Comparison of ENCODE assay signal across 18 cellular contexts in genomic region chr1:118983558-118984021, GRCh38. TPM values are rescaled to one million over a fixed set of nuclear protein-coding genes. Genes with fewer than 3 reads are reported as not detected.
DNase-seq lines count a peak whose midpoint lies in the region; ATAC-seq and TF ChIP-seq lines count a peak whose summit lies in the region.
"Had no signal": no experiment of that assay in that cellular context is flagged by ENCODE, and none has a peak within 500 bp of the region (broad histone marks: within the 10 kb centered on the region; RNA-seq: fewer than 3 reads in every experiment).

No MANE protein-coding gene starts in this region.

- H3K4me1 Mint-ChIP-seq in chondrocyte (ENCODE audit: low read depth), result peaks cover 73% of the 10 kb centered on the region
- H3K4me1 Mint-ChIP-seq: activated T-helper 17 cell treated with anti-CD3 and anti-CD28 coated beads, Interleukin-2, amount 50 U/mL, for 72 hours had no signal

- peak overlapping the region; percentile 83 for H3K4me3 ChIP-seq in AG04449 (ENCODE audit: low read depth, low read length)
- H3K4me3 ChIP-seq in GM23248, result peak overlapping the region; percentile 82
- no peak overlapping the region for H3K4me3 ChIP-seq in neural cell (ENCODE audit: low read length)
- no peak overlapping the region for H3K4me3 ChIP-seq in OCI-LY7 (ENCODE audit: low read depth, low read length, poor library complexity, severe bottlenecking)
- H3K4me3 ChIP-seq: lung, right atrium auricular region had no signal

- H3K9me2 ChIP-seq in GM23248 (ENCODE audit: insufficient read depth) (no peaks in the 10 kb centered on the region), neural cell (ENCODE audit: insufficient read depth, low read length) (no peaks in the 10 kb centered on the region), OCI-LY7 (ENCODE audit: insufficient read depth, low read length) (no peaks in the 10 kb centered on the region)

- H3F3A ChIP-seq in GM23248 (ENCODE audit: insufficient read depth), result peaks cover 12% of the 10 kb centered on the region; the same call in 1 of the 2 replicates
- no peaks in the 10 kb centered on the region for H3F3A ChIP-seq in neural cell (ENCODE audit: insufficient read depth, low read length, poor library complexity, severe bottlenecking)

- H3K27ac ChIP-seq in GM23248 (peak overlapping the region; percentile 96), neural cell (ENCODE audit: low read length) (no peak overlapping the region), OCI-LY7 (ENCODE audit: low read depth, low read length, poor library complexity, severe bottlenecking) (no peak overlapping the region)
- H3K27ac ChIP-seq: colonic mucosa, right atrium auricular region had no signal

- no peaks in the 10 kb centered on the region for H3K9me3 ChIP-seq in GM23248 (ENCODE audit: low read depth)
- H3K9me3 ChIP-seq in neural cell (ENCODE audit: low read length), result no peaks in the 10 kb centered on the region
- no peaks in the 10 kb centered on the region for H3K9me3 ChIP-seq in OCI-LY7 (ENCODE audit: low read length)
- H3K9me3 ChIP-seq: colonic mucosa, right atrium auricular region had no signal

- H3K4me2 ChIP-seq in GM23248 (ENCODE audit: unreplicated experiment), result peak overlapping the region; percentile 98
- no peak overlapping the region for H3K4me2 ChIP-seq in neural cell (ENCODE audit: low read length)
- no peak overlapping the region for H3K4me2 ChIP-seq in OCI-LY7 (ENCODE audit: low read length)

- POLR2A ChIA-PET in AG04449 (lab: Yijun Ruan, JAX) (interaction anchor here (2.2 kb wide), 1 partner anchor 12 kb away, joined by 4 read pairs; no protein-coding TSS in a partner anchor), OCI-LY7 (lab: Charles Lee) (no interaction called here), GM10248 (lab: Yijun Ruan, JAX) (no interaction called here)

- BruUV-seq in OCI-LY7 (replicated peaks; lab: Mats Ljungman, UMichigan), result no TSS peak

- peak overlapping the region; percentile 99 for H3K4me3 Mint-ChIP-seq in chondrocyte (ENCODE audit: unreplicated experiment)
- H3K4me3 Mint-ChIP-seq: activated T-helper 17 cell treated with anti-CD3 and anti-CD28 coated beads, Interleukin-2, amount 50 U/mL, for 72 hours; natural killer cell treated with Interleukin-12 subunit alpha and Interleukin-12 subunit beta and Interleukin-15 and Interleukin-18, amount 100 ng/mL, for 72 hours had no signal

- no peaks in the 10 kb centered on the region for H3K36me3 ChIP-seq in GM23248 (ENCODE audit: low read depth)
- no peaks in the 10 kb centered on the region for H3K36me3 ChIP-seq in neural cell (ENCODE audit: insufficient read depth, low read length)
- no peaks in the 10 kb centered on the region for H3K36me3 ChIP-seq in OCI-LY7 (ENCODE audit: insufficient read depth, low read length)
- H3K36me3 ChIP-seq: colonic mucosa, right atrium auricular region had no signal

- H4K20me1 ChIP-seq in GM23248 (ENCODE audit: insufficient read depth) (no peaks in the 10 kb centered on the region), neural cell (ENCODE audit: insufficient read depth) (no peaks in the 10 kb centered on the region), OCI-LY7 (ENCODE audit: insufficient read depth, low read length) (no peaks in the 10 kb centered on the region)

- peaks cover 5% of the 10 kb centered on the region for H3K27me3 Mint-ChIP-seq in chondrocyte (ENCODE audit: low read depth)

- TF ChIP-seq CTCF in AG04449 (IDR thresholded peaks at IDR 0.05; ENCODE audit: insufficient read depth, low read length, missing control alignments) (no peak), chondrocyte (IDR thresholded peaks at IDR 0.05) (no peak), neural cell (IDR thresholded peaks at IDR 0.05; ENCODE audit: poor library complexity, severe bottlenecking) (no peak), OCI-LY7 (conservative IDR thresholded peaks at IDR 0.05; ENCODE audit: low read length) (no peak), GM10248 (IDR thresholded peaks at IDR 0.05; ENCODE audit: control extremely low read depth, extremely low read depth, low read depth, missing control alignments) (no peak)

- H3K27me3 ChIP-seq in GM23248 (replicated peaks; ENCODE audit: insufficient read depth) (no peaks in the 10 kb centered on the region), neural cell (ENCODE audit: insufficient read depth, low read depth, low read length) (peaks cover 100% of the 10 kb centered on the region)

- H3K4me1 ChIP-seq in GM23248 (ENCODE audit: insufficient read depth) (peaks cover 20% of the 10 kb centered on the region), OCI-LY7 (ENCODE audit: insufficient read depth, low read length, poor library complexity, severe bottlenecking) (no peaks in the 10 kb centered on the region)

- peaks cover 21% of the 10 kb centered on the region for H3K36me3 Mint-ChIP-seq in chondrocyte (ENCODE audit: low read depth)

- H3K9ac ChIP-seq in GM23248 (peak overlapping the region; percentile 98), neural cell (ENCODE audit: low read length) (no peak overlapping the region)

- CTCF ChIA-PET in AG04449 (lab: Yijun Ruan, JAX), result interaction anchor here (0.8 to 1.2 kb wide), 2 partner anchors 24 to 26 kb away, joined by 3 read pairs; no protein-coding TSS in a partner anchor
- CTCF ChIA-PET in OCI-LY7 (lab: Charles Lee; ENCODE audit: unreplicated experiment), result no interaction called here
- CTCF ChIA-PET in GM10248 (lab: Yijun Ruan, JAX), result interaction anchor here (1.0 kb wide), 1 partner anchor 24 kb away, joined by 3 read pairs; no protein-coding TSS in a partner anchor

- peak overlapping the region; percentile 100 for H3K27ac Mint-ChIP-seq in chondrocyte (ENCODE audit: unreplicated experiment)
- H3K27ac Mint-ChIP-seq: activated T-helper 17 cell treated with anti-CD3 and anti-CD28 coated beads, Interleukin-2, amount 50 U/mL, for 72 hours; immature natural killer cell; natural killer cell treated with Interleukin-12 subunit alpha and Interleukin-12 subunit beta and Interleukin-15 and Interleukin-18, amount 100 ng/mL, for 72 hours had no signal

- in situ Hi-C loops in GM23248 (cut with MboI), result loop anchor here (10.0 kb wide), 1 partner anchor 829 kb away; no protein-coding TSS in a partner anchor

- H3K79me2 ChIP-seq in GM23248 (ENCODE audit: insufficient read depth) (peaks cover 100% of the 10 kb centered on the region), neural cell (replicated peaks; ENCODE audit: insufficient read depth, low read length) (no peaks in the 10 kb centered on the region), OCI-LY7 (ENCODE audit: insufficient read depth, low read depth, low read length) (no peaks in the 10 kb centered on the region)

- intact Hi-C loops in OCI-LY7 (cut with micrococcal nuclease; ENCODE audit: unreplicated experiment), result no loop called here

- no peak for TF ChIP-seq RAD21 in neural cell (conservative IDR thresholded peaks at IDR 0.05)

- DNase-seq in AG04449 (ENCODE audit: low read depth, low spot score) (no peak), GM23248 (peak; percentile 92), chondrocyte (ENCODE audit: low spot score) (no peak), OCI-LY7 (ENCODE audit: low spot score) (no peak), GM10248 (ENCODE audit: extremely low spot score) (no peak)
- DNase-seq in activated CD8-positive, alpha-beta memory T cell treated with anti-CD3 and anti-CD28 coated beads for 24 hours, result no peak
- DNase-seq: Calu3, colonic mucosa, HCEC 1CT, immature natural killer cell, NCI-H345, SIG-M5 had no signal

- TF ChIP-seq EP300 in neural cell (conservative IDR thresholded peaks at IDR 0.05; ENCODE audit: poor library complexity, severe bottlenecking), result no peak

- H2AFZ ChIP-seq in GM23248 (no peak overlapping the region), neural cell (ENCODE audit: low read depth, low read length) (no peak overlapping the region), OCI-LY7 (ENCODE audit: low read length) (no peak overlapping the region)

- ATAC-seq in GM18873 (IDR thresholded peaks at IDR 0.05; ENCODE audit: low FRiP score, unreplicated experiment), result no peak
- ATAC-seq: activated T-helper 17 cell treated with anti-CD3 and anti-CD28 coated beads, Interleukin-2, amount 50 U/mL, for 72 hours; natural killer cell treated with Interleukin-12 subunit alpha and Interleukin-12 subunit beta and Interleukin-15 and Interleukin-18, amount 100 ng/mL, for 72 hours had no signal

- no peaks in the 10 kb centered on the region for H3K9me3 Mint-ChIP-seq in chondrocyte (ENCODE audit: low read depth)

- WGBS in GM23248 (ENCODE audit: low coverage in 1 of 2, low lambda C conversion rate in 2 of 2, missing lambda C conversion rate in 2 of 2), 2 experiments, result 1% methylated on average over 22 of the region's 22 CpGs

TF ChIP-seq in neural cell, 6 proteins besides CTCF, POLR2A, EP300 and RAD21:
- TF ChIP-seq REST (IDR thresholded peaks at IDR 0.05; ENCODE audit: borderline replicate concordance) (no peak), POLR2AphosphoS5 (IDR thresholded peaks at IDR 0.05) (peak; percentile 10), SMC3 (conservative IDR thresholded peaks at IDR 0.05; ENCODE audit: poor library complexity) (no peak)

RNA-seq across cellular contexts. Expression of gene TBX15, which starts 4.6 kb away (rescaled TPM):
- 32.2 and 38.7 TPM in 2 replicates for total RNA-seq in GM23248 (2014; rRNA removed; shearing (Covaris generic))
- polyA plus RNA-seq in GM23248 (2016; fragmentation: Nextera tagmentation; extraction: Ambion mirVana), result 39.8 and 41.7 TPM in 2 replicates
- total RNA-seq in chondrocyte, result 4.9 to 41.0 TPM (median 37.9 TPM) in 3 replicates
- polyA plus RNA-seq in neural cell, result 0.10 TPM in 1 of 2 replicates, not detected in the other
- polyA minus RNA-seq in neural cell, result 0.23 TPM in 1 of 2 replicates, not detected in the other
- total RNA-seq in OCI-LY7 (2014; rRNA removed; shearing (Covaris generic)), result 0.22 TPM in 1 of 2 replicates, not detected in the other
- not detected in 2 replicates for total RNA-seq in OCI-LY7 (2022)
- total RNA-seq: activated T-helper 17 cell treated with anti-CD3 and anti-CD28 coated beads, Interleukin-2, amount 50 U/mL, for 72 hours; Calu3; natural killer cell treated with Interleukin-12 subunit alpha and Interleukin-12 subunit beta and Interleukin-15 and Interleukin-18, amount 100 ng/mL, for 72 hours had no signal
- polyA plus RNA-seq: immature natural killer cell had no signal

Comparison
In these comparisons a context has a peak if more than half of its experiments do, and no peak if none do; other contexts are left out.
1. H3K4me3 ChIP-seq: peak in AG04449 (single experiment) and GM23248 (single experiment); none in neural cell (single experiment) and OCI-LY7 (single experiment).